ENCODE assay signal across 8 cellular contexts in the genomic region with DNA sequence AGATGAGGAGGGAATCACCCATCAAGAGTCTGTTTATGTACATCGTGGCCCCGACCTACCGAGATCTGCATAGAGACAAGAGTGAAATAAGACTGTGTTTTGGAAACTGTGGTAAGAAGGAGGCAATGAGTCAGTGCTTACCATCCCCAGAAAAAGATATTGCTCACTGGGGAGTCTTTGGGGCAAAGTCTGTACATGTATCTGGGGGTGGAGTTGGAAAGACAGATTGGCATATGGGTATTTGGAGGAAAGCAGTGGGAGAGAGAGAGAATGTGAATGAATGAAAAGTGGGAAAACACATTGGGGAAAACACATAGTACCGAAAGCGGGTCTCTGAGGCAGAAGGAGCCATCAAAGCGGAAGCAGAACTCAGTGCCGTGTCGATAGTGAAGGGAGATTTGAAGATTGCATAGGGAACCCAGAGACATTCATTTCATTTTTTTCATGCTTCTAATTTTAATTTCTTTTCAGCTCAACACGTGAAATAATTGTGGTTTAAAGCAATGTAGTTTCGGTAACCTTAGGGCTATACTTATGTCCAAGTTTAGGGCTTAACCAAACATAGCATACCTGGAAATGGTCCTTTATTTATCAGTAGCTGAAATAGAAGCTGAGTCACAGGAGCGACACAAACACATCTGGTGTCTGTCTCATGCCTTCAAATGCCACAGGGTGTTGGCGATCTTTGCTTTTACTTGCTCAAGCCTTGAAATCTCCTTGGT.
A peak's percentile ranks its signal among the peaks of the same experiment; 100 is the strongest.
DNase-seq lines count a peak whose midpoint lies in the region; ATAC-seq and TF ChIP-seq lines count a peak whose summit lies in the region.

No MANE protein-coding gene starts in this region.

- H3K9me3 Mint-ChIP-seq in CD4-positive, CD25-positive, alpha-beta regulatory T cell = peaks cover 0 to 1% (median 0%) of the 10 kb centered on the region in 7 donors
- peaks cover 12% of the 10 kb centered on the region for H3K9me3 Mint-ChIP-seq in activated CD4-positive, alpha-beta T cell treated with anti-CD3 and anti-CD28 coated beads, Interleukin-2, amount 10 ng/mL, durations not matched to agents 7 days and 5 days

- peaks cover 60% of the 10 kb centered on the region for H3K4me1 ChIP-seq in CD4-positive, CD25-positive, alpha-beta regulatory T cell (ENCODE audit: control insufficient read depth, insufficient read depth, low read length, poor library complexity, severe bottlenecking)
- H3K4me1 ChIP-seq in fibroblast of lung (ENCODE audit: control insufficient read depth, extremely low read depth, insufficient read depth, low read length) = peaks cover 11% of the 10 kb centered on the region

- H2AFZ ChIP-seq in fibroblast of lung (ENCODE audit: low read length) = no peak overlapping the region

- peak overlapping the region; percentile 91 for H3K4me3 ChIP-seq in CD4-positive, CD25-positive, alpha-beta regulatory T cell (ENCODE audit: low read depth, low read length)
- no peak overlapping the region for H3K4me3 ChIP-seq in fibroblast of lung (replicated peaks in 1 of 4; ENCODE audit: control extremely low read depth in 1 of 4, insufficient read depth in 1 of 4, low read depth in 3 of 4, low read length in 4 of 4)

- no peak overlapping the region for H3K9ac ChIP-seq in fibroblast of lung (ENCODE audit: insufficient read depth, low read length)

- H3K36me3 ChIP-seq in CD4-positive, CD25-positive, alpha-beta regulatory T cell (ENCODE audit: control insufficient read depth, insufficient read depth, low read length) = no peaks in the 10 kb centered on the region
- no peaks in the 10 kb centered on the region for H3K36me3 ChIP-seq in fibroblast of lung (ENCODE audit: control insufficient read depth, insufficient read depth, low read length)

- H3K27me3 ChIP-seq in CD4-positive, CD25-positive, alpha-beta regulatory T cell (ENCODE audit: control insufficient read depth, insufficient read depth, low read length) = no peaks in the 10 kb centered on the region
- H3K27me3 ChIP-seq in fibroblast of lung (ENCODE audit: control insufficient read depth, insufficient read depth, low read length) = no peaks in the 10 kb centered on the region

- ATAC-seq in CD4-positive, CD25-positive, alpha-beta regulatory T cell (ENCODE audit: low read depth in 2 of 2) = peak; percentile 84 to 86
- ATAC-seq in GM21360 (IDR thresholded peaks at IDR 0.05; ENCODE audit: unreplicated experiment) = peak; percentile 51
- peak; percentile 53 for ATAC-seq in HG03575 (IDR thresholded peaks at IDR 0.05; ENCODE audit: extremely low read depth, insufficient number of reproducible peaks, low FRiP score, unreplicated experiment)
- no peak for ATAC-seq in Right ventricle myocardium superior (ENCODE audit: poor library complexity)

- H3K36me3 Mint-ChIP-seq in CD4-positive, CD25-positive, alpha-beta regulatory T cell = no peaks in the 10 kb centered on the region
- H3K36me3 Mint-ChIP-seq in activated CD4-positive, alpha-beta T cell treated with anti-CD3 and anti-CD28 coated beads, Interleukin-2, amount 10 ng/mL, durations not matched to agents 7 days and 5 days (ENCODE audit: low read depth) = peaks cover 8% of the 10 kb centered on the region

- no peaks in the 10 kb centered on the region for H3K79me2 ChIP-seq in fibroblast of lung (ENCODE audit: control insufficient read depth, insufficient read depth, low read length)

- TF ChIP-seq CTCF in fibroblast of lung (conservative IDR thresholded peaks at IDR 0.05 in 1 of 2, IDR thresholded peaks at IDR 0.05 in 1 of 2; ENCODE audit: low read depth in 1 of 2, low read length in 2 of 2) = no peak

- H3K4me1 Mint-ChIP-seq in CD4-positive, CD25-positive, alpha-beta regulatory T cell = peaks cover 5 to 68% (median 38%) of the 10 kb centered on the region in 4 donors
- peaks cover 58% of the 10 kb centered on the region for H3K4me1 Mint-ChIP-seq in activated CD4-positive, alpha-beta T cell treated with anti-CD3 and anti-CD28 coated beads, Interleukin-2, amount 10 ng/mL, durations not matched to agents 7 days and 5 days

- POLR2A ChIA-PET in activated CD4-positive, alpha-beta T cell treated with anti-CD3 and anti-CD28 coated beads, Interleukin-2, amount 10 ng/mL, durations not matched to agents 7 days and 5 days (lab: Charles Lee) = interaction anchor here (0.6 kb wide), 1 partner anchor 41 kb away, joined by 3 read pairs; no protein-coding TSS in a partner anchor

- H3K4me3 Mint-ChIP-seq in CD4-positive, CD25-positive, alpha-beta regulatory T cell = peak overlapping the region; percentile 75 to 91 (median 87)
- H3K4me3 Mint-ChIP-seq in activated CD4-positive, alpha-beta T cell treated with anti-CD3 and anti-CD28 coated beads, Interleukin-2, amount 10 ng/mL, durations not matched to agents 7 days and 5 days = peak overlapping the region; percentile 77

- intact Hi-C loops in Right ventricle myocardium superior (cut with DNase I) = no loop called here

- no peaks in the 10 kb centered on the region for H3K9me3 ChIP-seq in CD4-positive, CD25-positive, alpha-beta regulatory T cell (ENCODE audit: control insufficient read depth in 2 of 2, low read length in 2 of 2)
- H3K9me3 ChIP-seq in fibroblast of lung (ENCODE audit: control insufficient read depth, insufficient read depth, low read depth, low read length) = no peaks in the 10 kb centered on the region

- CTCF ChIA-PET in activated CD4-positive, alpha-beta T cell treated with anti-CD3 and anti-CD28 coated beads, Interleukin-2, amount 10 ng/mL, durations not matched to agents 7 days and 5 days (lab: Charles Lee) = interaction anchor here (0.7 to 2.6 kb wide), 5 partner anchors 10 to 31 kb away, joined by 3 to 23 read pairs (median 5); no protein-coding TSS in a partner anchor

- no peaks in the 10 kb centered on the region for H4K20me1 ChIP-seq in fibroblast of lung (ENCODE audit: control insufficient read depth, extremely low read depth, insufficient read depth, low read length)

- peak overlapping the region; percentile 90 for H3K27ac ChIP-seq in CD4-positive, CD25-positive, alpha-beta regulatory T cell (ENCODE audit: insufficient read depth, low read length, poor library complexity, severe bottlenecking)
- no peak overlapping the region for H3K27ac ChIP-seq in fibroblast of lung (ENCODE audit: insufficient read depth, low read length)

- no peak overlapping the region for H3K4me2 ChIP-seq in fibroblast of lung (ENCODE audit: extremely low read depth, insufficient read depth, low read length)

- DNase-seq in CD4-positive, CD25-positive, alpha-beta regulatory T cell = peak; percentile 62 to 91 (median 75)
- DNase-seq in activated CD4-positive, alpha-beta T cell treated with anti-CD3 and anti-CD28 coated beads, Interleukin-2, amount 10 ng/mL, durations not matched to agents 7 days and 5 days = peak; percentile 77
- DNase-seq in fibroblast of lung (ENCODE audit: low read depth in 2 of 2) (peak; percentile 49 to 90), NCI-H526 (lab: John Stamatoyannopoulos, UW) (no peak), Right ventricle myocardium superior (no peak)
- DNase-seq in stimulated activated CD8-positive, alpha-beta memory T cell treated with anti-CD3 and anti-CD28 coated beads, Interleukin-4, amount 100 ng/mL, for 48 hours = peak; percentile 55

- no peaks in the 10 kb centered on the region for H3K27me3 Mint-ChIP-seq in CD4-positive, CD25-positive, alpha-beta regulatory T cell
- peaks cover 5% of the 10 kb centered on the region for H3K27me3 Mint-ChIP-seq in activated CD4-positive, alpha-beta T cell treated with anti-CD3 and anti-CD28 coated beads, Interleukin-2, amount 10 ng/mL, durations not matched to agents 7 days and 5 days

- H3K27ac Mint-ChIP-seq in CD4-positive, CD25-positive, alpha-beta regulatory T cell = peak overlapping the region; percentile 92 to 99 (median 97)
- peak overlapping the region; percentile 95 for H3K27ac Mint-ChIP-seq in activated CD4-positive, alpha-beta T cell treated with anti-CD3 and anti-CD28 coated beads, Interleukin-2, amount 10 ng/mL, durations not matched to agents 7 days and 5 days

Comparison
In these comparisons a context has a peak if more than half of its experiments do, and no peak if none do; other contexts are left out.
1. DNase-seq: peak in CD4-positive, CD25-positive, alpha-beta regulatory T cell (3 of 3), activated CD4-positive, alpha-beta T cell treated with anti-CD3 and anti-CD28 coated beads, Interleukin-2, amount 10 ng/mL, durations not matched to agents 7 days and 5 days (single experiment), fibroblast of lung (2 of 2) and stimulated activated CD8-positive, alpha-beta memory T cell treated with anti-CD3 and anti-CD28 coated beads, Interleukin-4, amount 100 ng/mL, for 48 hours (single experiment); none in NCI-H526 (0 of 2) and Right ventricle myocardium superior (single experiment).